In genomic region chr6:136823128-136823660, GRCh38 we compare ENCODE assay signal across 7 cellular contexts. TPM values are rescaled to one million over a fixed set of nuclear protein-coding genes. Genes with fewer than 3 reads are reported as not detected.
DNase-seq lines count a peak whose midpoint lies in the region; ATAC-seq lines count a peak whose summit lies in the region.

No MANE protein-coding gene starts in this region.

- H3K4me1 ChIP-seq in HUES6 (ENCODE audit: control insufficient read depth, insufficient read depth, low read length) (peaks cover 3% of the 10 kb centered on the region; the same call in 1 of the 2 replicates), right cardiac atrium (ENCODE audit: control insufficient read depth, insufficient read depth, low read length) (no peaks in the 10 kb centered on the region)

- H3K4me3 ChIP-seq in HUES6 (ENCODE audit: low read depth, low read length) (peak overlapping the region; percentile 67), right cardiac atrium (ENCODE audit: low read length) (peak overlapping the region; percentile 82)

- H3K9me3 ChIP-seq in HUES6 (ENCODE audit: control insufficient read depth, insufficient read depth, low read depth, low read length): no peaks in the 10 kb centered on the region
- H3K9me3 ChIP-seq in right cardiac atrium (ENCODE audit: control insufficient read depth, low read length): no peaks in the 10 kb centered on the region

- peaks cover 10% of the 10 kb centered on the region for H3K36me3 Mint-ChIP-seq in activated CD8-positive, alpha-beta T cell treated with anti-CD3 and anti-CD28 coated beads, Interleukin-2, amount 10 ng/mL, durations not matched to agents 7 days and 5 days (ENCODE audit: low read depth)
- peaks cover 21% of the 10 kb centered on the region for H3K36me3 Mint-ChIP-seq in stimulated activated memory B cell treated with anti-CD40 and anti-IgM and Interleukin-4, amounts not matched to agents 10 μg/mL and 1 μg/mL and 100 μg/mL, for 72 hours

- H3K27me3 ChIP-seq in HUES6 (ENCODE audit: control insufficient read depth, insufficient read depth, low read length) (no peaks in the 10 kb centered on the region), right cardiac atrium (ENCODE audit: control insufficient read depth, insufficient read depth) (no peaks in the 10 kb centered on the region)

- CTCF ChIA-PET in activated CD8-positive, alpha-beta T cell treated with anti-CD3 and anti-CD28 coated beads, Interleukin-2, amount 10 ng/mL, durations not matched to agents 7 days and 5 days (lab: Charles Lee): interaction anchor here (0.8 to 1.7 kb wide), 6 partner anchors 17 to 179 kb away, joined by 3 to 8 read pairs (median 4); partner anchors contain the start of gene MAP3K5

- ATAC-seq in activated CD8-positive, alpha-beta T cell treated with anti-CD3 and anti-CD28 coated beads, Interleukin-2, amount 10 ng/mL, durations not matched to agents 7 days and 5 days: no peak
- ATAC-seq in right cardiac atrium: no peak
- no peak for ATAC-seq in stimulated activated memory B cell treated with anti-CD40 and anti-IgM and Interleukin-4, amounts not matched to agents 10 μg/mL and 1 μg/mL and 100 μg/mL, for 72 hours

- POLR2A ChIA-PET in activated CD8-positive, alpha-beta T cell treated with anti-CD3 and anti-CD28 coated beads, Interleukin-2, amount 10 ng/mL, durations not matched to agents 7 days and 5 days (lab: Charles Lee): interaction anchor here (1.3 kb wide), 1 partner anchor 99 kb away, joined by 3 read pairs; the partner anchor contains the start of gene SLC35D3

- 54% methylated on average over 31 of the region's 31 CpGs for WGBS in right cardiac atrium

- H3K27me3 Mint-ChIP-seq in activated CD8-positive, alpha-beta T cell treated with anti-CD3 and anti-CD28 coated beads, Interleukin-2, amount 10 ng/mL, durations not matched to agents 7 days and 5 days (ENCODE audit: low read depth): peaks cover 4% of the 10 kb centered on the region
- H3K27me3 Mint-ChIP-seq in stimulated activated memory B cell treated with anti-CD40 and anti-IgM and Interleukin-4, amounts not matched to agents 10 μg/mL and 1 μg/mL and 100 μg/mL, for 72 hours: peaks cover 4% of the 10 kb centered on the region

- peaks cover 18% of the 10 kb centered on the region for H3K36me3 ChIP-seq in HUES6 (ENCODE audit: control insufficient read depth, insufficient read depth, low read length)

- no peaks in the 10 kb centered on the region for H3K9me3 Mint-ChIP-seq in activated CD8-positive, alpha-beta T cell treated with anti-CD3 and anti-CD28 coated beads, Interleukin-2, amount 10 ng/mL, durations not matched to agents 7 days and 5 days (ENCODE audit: insufficient read depth)
- H3K9me3 Mint-ChIP-seq in stimulated activated memory B cell treated with anti-CD40 and anti-IgM and Interleukin-4, amounts not matched to agents 10 μg/mL and 1 μg/mL and 100 μg/mL, for 72 hours: no peaks in the 10 kb centered on the region

- H3K4me1 Mint-ChIP-seq in activated CD8-positive, alpha-beta T cell treated with anti-CD3 and anti-CD28 coated beads, Interleukin-2, amount 10 ng/mL, durations not matched to agents 7 days and 5 days (ENCODE audit: low read depth): peaks cover 16% of the 10 kb centered on the region
- peaks cover 29% of the 10 kb centered on the region for H3K4me1 Mint-ChIP-seq in stimulated activated memory B cell treated with anti-CD40 and anti-IgM and Interleukin-4, amounts not matched to agents 10 μg/mL and 1 μg/mL and 100 μg/mL, for 72 hours

- H3K27ac Mint-ChIP-seq in activated CD8-positive, alpha-beta T cell treated with anti-CD3 and anti-CD28 coated beads, Interleukin-2, amount 10 ng/mL, durations not matched to agents 7 days and 5 days: peak overlapping the region; percentile 88
- peak overlapping the region; percentile 98 for H3K27ac Mint-ChIP-seq in stimulated activated memory B cell treated with anti-CD40 and anti-IgM and Interleukin-4, amounts not matched to agents 10 μg/mL and 1 μg/mL and 100 μg/mL, for 72 hours

- no peak for DNase-seq in activated CD8-positive, alpha-beta T cell treated with anti-CD3 and anti-CD28 coated beads, Interleukin-2, amount 10 ng/mL, durations not matched to agents 7 days and 5 days
- DNase-seq in right cardiac atrium (peak in 2 of 3 donors; percentile 22 to 58), GM19240 (ENCODE audit: insufficient read length, low spot score) (no peak), kidney glomerular epithelial cell (lab: John Stamatoyannopoulos, UW) (no peak)
- DNase-seq in effector CD8-positive, alpha-beta T cell (lab: John Stamatoyannopoulos, UW): no peak

- peak overlapping the region; percentile 91 for H3K4me3 Mint-ChIP-seq in activated CD8-positive, alpha-beta T cell treated with anti-CD3 and anti-CD28 coated beads, Interleukin-2, amount 10 ng/mL, durations not matched to agents 7 days and 5 days
- peak overlapping the region; percentile 94 for H3K4me3 Mint-ChIP-seq in stimulated activated memory B cell treated with anti-CD40 and anti-IgM and Interleukin-4, amounts not matched to agents 10 μg/mL and 1 μg/mL and 100 μg/mL, for 72 hours

- intact Hi-C loops in right cardiac atrium (cut with DNase I): no loop called here

- H3K27ac ChIP-seq in HUES6 (ENCODE audit: low read depth, low read length): 0 out of 2 replicates have a peak overlapping the region, but pooled peaks have one; percentile 20
- peak overlapping the region; percentile 77 for H3K27ac ChIP-seq in right cardiac atrium (ENCODE audit: low read length)

- peak overlapping the region; percentile 74 for H3K9ac ChIP-seq in HUES6 (ENCODE audit: low read length)

RNA-seq across cellular contexts. Expression of gene PEX7, which starts 0.8 kb away (rescaled TPM):
- total RNA-seq in activated CD8-positive, alpha-beta T cell treated with anti-CD3 and anti-CD28 coated beads, Interleukin-2, amount 10 ng/mL, durations not matched to agents 7 days and 5 days: 1 to 10 TPM; 2.5 to 3.3 TPM
- total RNA-seq in right cardiac atrium: 10 to 100 TPM in 1 of 4 donors, 1 to 10 TPM in 3; 6.1 to 10.8 (median 6.6) TPM
- 7.7 TPM for polyA plus RNA-seq in right cardiac atrium

RNA-seq across cellular contexts. Expression of gene MAP3K5, which starts 30.9 kb away (rescaled TPM):
- total RNA-seq in activated CD8-positive, alpha-beta T cell treated with anti-CD3 and anti-CD28 coated beads, Interleukin-2, amount 10 ng/mL, durations not matched to agents 7 days and 5 days: 10 to 100 TPM; 15.0 to 15.1 TPM
- 1 to 10 TPM; 3.9 to 7.3 (median 5.5) TPM for total RNA-seq in right cardiac atrium
- 2.8 TPM for polyA plus RNA-seq in right cardiac atrium

Comparison
In these comparisons a context has a peak if more than half of its experiments do, and no peak if none do; other contexts are left out.
1. DNase-seq: peak in right cardiac atrium (2 of 3); none in activated CD8-positive, alpha-beta T cell treated with anti-CD3 and anti-CD28 coated beads, Interleukin-2, amount 10 ng/mL, durations not matched to agents 7 days and 5 days (single experiment), effector CD8-positive, alpha-beta T cell (single experiment), GM19240 (single experiment) and kidney glomerular epithelial cell (single experiment).